ENCODE assay signal across 8 cellular contexts in the genomic region with DNA sequence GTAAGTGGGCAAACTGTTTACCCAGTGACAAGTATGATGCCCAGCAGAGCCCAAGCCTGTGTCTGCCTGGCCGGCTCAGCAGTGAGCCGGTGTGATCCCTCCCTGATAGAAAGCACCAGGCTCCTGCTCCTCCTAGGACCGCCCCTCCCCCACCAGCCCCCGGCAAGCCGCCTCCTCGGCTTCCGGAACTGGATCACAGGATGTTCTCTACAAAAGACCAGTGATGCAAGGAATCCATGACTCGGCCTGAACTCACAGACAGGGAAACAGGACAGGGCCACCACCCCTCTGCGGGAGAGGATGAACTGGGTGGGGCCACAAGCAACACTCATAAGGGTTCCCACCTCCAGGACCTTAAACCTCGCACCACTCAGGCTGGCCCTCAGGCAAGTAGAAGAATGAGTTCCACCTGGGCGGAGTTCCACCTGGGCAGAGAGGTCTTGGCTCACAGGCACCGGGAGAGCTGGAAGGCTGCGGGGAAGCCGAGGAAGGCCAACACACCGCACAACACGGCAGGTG. TPM values are rescaled to one million over a fixed set of nuclear protein-coding genes. Genes with fewer than 3 reads are reported as not detected.
A peak's percentile ranks its signal among the peaks of the same experiment; 100 is the strongest.
DNase-seq lines count a peak whose midpoint lies in the region; ATAC-seq, FAIRE-seq and TF ChIP-seq lines count a peak whose summit lies in the region.

No MANE protein-coding gene starts in this region.

- peak overlapping the region; percentile 80 for H4K91ac ChIP-seq in H1 (replicated peaks; ENCODE audit: insufficient read length, low read length)

- WGBS in H1 (ENCODE audit: extremely low coverage in 1 of 2, insufficient coverage in 1 of 2, insufficient read length in 1 of 2, insufficient replicate concordance in 2 of 2, low coverage in 1 of 2, low lambda C conversion rate in 2 of 2, missing lambda C conversion rate in 1 of 2), 2 experiments, result 36% methylated on average over 12 of the region's 16 CpGs; no CpG with 5 or more reads in 1 of the 2 experiments
- no CpG with 5 or more reads among the region's 16 CpGs for WGBS in mesendoderm (ENCODE audit: extremely low coverage, insufficient coverage, low lambda C conversion rate)

- DNase-seq in Ammon's horn (ENCODE audit: low spot score) (peak; percentile 57), NCI-H226 (peak; percentile 73), H1 (ENCODE audit: low read depth in 1 of 2, low spot score in 2 of 2) (peak; percentile 78 to 88), mesendoderm (peak; percentile 96), SIG-M5 treated with dmso at 0.1 percent for 504 hours (lab: John Stamatoyannopoulos, UW; ENCODE audit: unreplicated experiment) (no peak), kidney glomerular epithelial cell (lab: John Stamatoyannopoulos, UW) (no peak), NCI-H446 treated with DMSO at 0.1 percent for 48 hours (lab: John Stamatoyannopoulos, UW) (no peak)

- CTCF ChIA-PET in H1 (lab: Charles Lee; ENCODE audit: partially characterized antibody), result interaction anchor here (1.1 to 58.4 kb wide), 9 partner anchors 11 to 55 kb away, joined by 3 to 1769 read pairs (median 5); no protein-coding TSS in a partner anchor

- no peak overlapping the region for H2BK120ac ChIP-seq in H1 (replicated peaks; ENCODE audit: low read depth, low read length)
- H2BK120ac ChIP-seq in mesendoderm (ENCODE audit: low read depth, low read length), result no peak overlapping the region

- H2AFZ ChIP-seq in H1 (ENCODE audit: low read length), result no peak overlapping the region

- FAIRE-seq in H1 (lab: Jason Lieb, UNC), result peak; percentile 42

- no peak overlapping the region for H3K14ac ChIP-seq in H1 (ENCODE audit: insufficient read length)

- H3K9ac ChIP-seq in H1 (replicated peaks in 1 of 4; ENCODE audit: extremely low read depth in 1 of 4, low read depth in 3 of 4, low read length in 3 of 4), result peak overlapping the region in 3 of 4 experiments; percentile 18 to 44 (median 42); a peak in 4 of 7 replicates
- H3K9ac ChIP-seq in mesendoderm (ENCODE audit: low read length), result peak overlapping the region; percentile 65

- peaks cover 0 to 6% of the 10 kb centered on the region in 2 experiments for H4K20me1 ChIP-seq in H1 (replicated peaks in 1 of 2; ENCODE audit: control insufficient read depth in 1 of 2, insufficient read depth in 2 of 2, low read length in 2 of 2)

- H3K23ac ChIP-seq in H1 (ENCODE audit: insufficient read length) (no peak overlapping the region), mesendoderm (ENCODE audit: low read length) (peak overlapping the region; percentile 73)

- H4K8ac ChIP-seq in H1 (ENCODE audit: extremely low read depth, insufficient read depth, low read length), result peak overlapping the region; percentile 73; the same call in 1 of the 2 replicates
- H4K8ac ChIP-seq in mesendoderm (ENCODE audit: low read depth, low read length), result no peak overlapping the region

- H3K27ac ChIP-seq in H1 (ENCODE audit: low read depth, low read length) (peak overlapping the region; percentile 83), mesendoderm (ENCODE audit: low read depth, low read length) (peak overlapping the region; percentile 71)

- H4K5ac ChIP-seq in H1 (ENCODE audit: insufficient read length, low read depth, low read length) (peak overlapping the region; percentile 42), mesendoderm (ENCODE audit: low read length) (no peak overlapping the region)

- H2BK12ac ChIP-seq in H1 (ENCODE audit: low read depth, low read length), result peak overlapping the region; percentile 95

- no peaks in the 10 kb centered on the region for H3K9me3 ChIP-seq in H1 (ENCODE audit: insufficient read depth in 2 of 2, low read depth in 1 of 2, low read length in 1 of 2)

- H3K27me3 ChIP-seq in H1 (replicated peaks in 1 of 4; ENCODE audit: control insufficient read depth in 3 of 4, extremely low read depth in 1 of 4, insufficient read depth in 3 of 4, low read length in 3 of 4) (no peaks in the 10 kb centered on the region), mesendoderm (ENCODE audit: insufficient read depth, low read length, poor library complexity) (no peaks in the 10 kb centered on the region)

- TF ChIP-seq EP300 in H1 (IDR thresholded peaks at IDR 0.05; ENCODE audit: borderline replicate concordance in 1 of 2, low read depth in 2 of 2, low read length in 2 of 2), result peak in 1 of 2 experiments; percentile 79; a peak in 1 of 3 replicates

- H2AK5ac ChIP-seq in H1 (ENCODE audit: low read depth, low read length) (0 out of 2 replicates have a peak overlapping the region, but pooled peaks have one; percentile 4), mesendoderm (ENCODE audit: low read length) (peak overlapping the region; percentile 13)

- H3K4me1 ChIP-seq in H1 (replicated peaks in 1 of 4; ENCODE audit: control insufficient read depth in 3 of 4, insufficient read depth in 4 of 4, low read length in 3 of 4) (peaks cover 14 to 26% (median 19%) of the 10 kb centered on the region in 4 experiments), mesendoderm (ENCODE audit: control insufficient read depth, low read depth, low read length) (peaks cover 10% of the 10 kb centered on the region)

- POLR2A ChIA-PET in H1 (lab: Charles Lee; ENCODE audit: partially characterized antibody), result interaction anchor here (1.0 to 3.7 kb wide), 7 partner anchors 9 to 146 kb away, joined by 3 to 26 read pairs (median 4); partner anchors contain the start of genes ACOT7 and HES2

- H3K79me1 ChIP-seq in H1 (ENCODE audit: low read depth, low read length) (peaks cover 10% of the 10 kb centered on the region), mesendoderm (ENCODE audit: low read length) (peaks cover 18% of the 10 kb centered on the region)

- H3K23me2 ChIP-seq in H1 (ENCODE audit: low read depth, low read length), result no peaks in the 10 kb centered on the region; the same call in 1 of the 2 replicates

- H3K4me3 ChIP-seq in H1 (ENCODE audit: extremely low read depth in 1 of 4, insufficient read depth in 2 of 4, low read depth in 3 of 4, low read length in 4 of 4) (peak overlapping the region in 3 of 4 experiments; percentile 25 to 42 (median 36); a peak in 5 of 8 replicates), mesendoderm (ENCODE audit: low read length) (no peak overlapping the region)

- H2BK5ac ChIP-seq in H1 (ENCODE audit: low read depth, low read length), result peak overlapping the region; percentile 97
- peak overlapping the region; percentile 39 for H2BK5ac ChIP-seq in mesendoderm (ENCODE audit: low read length)

- H2BK20ac ChIP-seq in H1 (ENCODE audit: low read length), result 0 out of 2 replicates have a peak overlapping the region, but pooled peaks have one; percentile 83

- H3K4ac ChIP-seq in H1 (replicated peaks; ENCODE audit: insufficient read length, low read depth, low read length), result no peak overlapping the region
- peak overlapping the region; percentile 28 for H3K4ac ChIP-seq in mesendoderm (ENCODE audit: low read depth, low read length)

- H3K4me2 ChIP-seq in H1 (ENCODE audit: insufficient read depth in 1 of 2, low read depth in 2 of 2, low read length in 2 of 2) (peak overlapping the region; percentile 59 to 66), mesendoderm (ENCODE audit: low read length) (peak overlapping the region; percentile 7)

- H2BK15ac ChIP-seq in H1 (ENCODE audit: low read length) (peak overlapping the region; percentile 97), mesendoderm (replicated peaks; ENCODE audit: low read depth) (no peak overlapping the region)

- no peaks in the 10 kb centered on the region for H3K36me3 ChIP-seq in H1 (ENCODE audit: control insufficient read depth in 2 of 4, insufficient read depth in 4 of 4, low read length in 3 of 4)
- no peaks in the 10 kb centered on the region for H3K36me3 ChIP-seq in mesendoderm (ENCODE audit: control insufficient read depth, insufficient read depth, low read length)

- peak; percentile 33 to 56; a peak in 2 of 3 replicates for TF ChIP-seq POLR2A in H1 (IDR thresholded peaks at IDR 0.05; ENCODE audit: control extremely low read depth in 1 of 2, low read depth in 2 of 2, low read length in 2 of 2)

- H3K18ac ChIP-seq in H1 (ENCODE audit: extremely low read depth, low read length) (peak overlapping the region; percentile 98), mesendoderm (ENCODE audit: low read length) (peak overlapping the region; percentile 55)

- peaks cover 8 to 80% of the 10 kb centered on the region in 2 experiments for H3K79me2 ChIP-seq in H1 (ENCODE audit: control insufficient read depth in 1 of 2, insufficient read depth in 2 of 2, low read length in 2 of 2)
- peaks cover 41% of the 10 kb centered on the region for H3K79me2 ChIP-seq in mesendoderm (ENCODE audit: control insufficient read depth, insufficient read depth, low read length)

- H3K56ac ChIP-seq in H1 (replicated peaks; ENCODE audit: insufficient read length, low read depth, low read length) (no peak overlapping the region), mesendoderm (ENCODE audit: low read length) (peak overlapping the region; percentile 77)

- no peak for TF ChIP-seq CTCF in H1 (IDR thresholded peaks at IDR 0.05; ENCODE audit: control extremely low read depth in 1 of 3, insufficient read depth in 1 of 3, low read depth in 1 of 3, low read length in 3 of 3)

- TF ChIP-seq RAD21 in H1 (IDR thresholded peaks at IDR 0.05 in 1 of 2, conservative IDR thresholded peaks at IDR 0.05 in 1 of 2; ENCODE audit: low read depth in 2 of 2, low read length in 2 of 2), result no peak

- no peak for ATAC-seq in GM19395 (IDR thresholded peaks at IDR 0.05; ENCODE audit: unreplicated experiment)

RNA-seq across cellular contexts. Expression of gene ACOT7, which starts 7.8 kb away (rescaled TPM):
- total RNA-seq in H1 (2021; fragmentation: NEBNext Ultra II Directional; extraction: Animal tissue kit (Norgen Biotek cat#: 25700)), result 150 and 151 TPM in 2 replicates
- polyA plus RNA-seq in H1 (2011; rRNA removed), result 214 and 263 TPM in 2 replicates
- 194 TPM for polyA plus RNA-seq in H1 (2011; cell fraction: cytosol; rRNA removed)
- 168 TPM for polyA plus RNA-seq in H1 (2011; cell fraction: nucleus; rRNA removed)
- polyA plus RNA-seq in H1 (2012, experiment 1 of 2), result 126 to 192 TPM (median 179 TPM) in 4 replicates
- 213 TPM for polyA plus RNA-seq in H1 (2012, experiment 2 of 2)
- 128 TPM for polyA plus RNA-seq in H1 (2013, experiment 1 of 2)
- 131 TPM for polyA plus RNA-seq in H1 (2013, experiment 2 of 2)
- 103 and 119 TPM in 2 replicates for polyA minus RNA-seq in H1 (2011; rRNA and poly(A)+ RNA removed)
- 58.6 TPM for polyA minus RNA-seq in H1 (2011; cell fraction: cytosol; rRNA and poly(A)+ RNA removed)
- polyA minus RNA-seq in H1 (2011; cell fraction: nucleus; rRNA and poly(A)+ RNA removed), result 43.6 TPM
- 101 TPM for polyA plus RNA-seq in mesendoderm (2013, experiment 1 of 2)
- 108 TPM for polyA plus RNA-seq in mesendoderm (2013, experiment 2 of 2)

RNA-seq across cellular contexts. Expression of gene HES2, which starts 34.0 kb away (rescaled TPM):
- 0.15 and 0.36 TPM in 2 replicates for total RNA-seq in H1 (2021; fragmentation: NEBNext Ultra II Directional; extraction: Animal tissue kit (Norgen Biotek cat#: 25700))
- polyA plus RNA-seq in H1 (2011; rRNA removed), result 0.53 and 0.86 TPM in 2 replicates
- polyA plus RNA-seq in H1 (2011; cell fraction: cytosol; rRNA removed), result 0.78 TPM
- polyA plus RNA-seq in H1 (2011; cell fraction: nucleus; rRNA removed), result 1.2 TPM
- polyA plus RNA-seq in H1 (2012, experiment 1 of 2), result 0.29 to 0.70 TPM (median 0.55 TPM) in 4 replicates
- polyA plus RNA-seq in H1 (2012, experiment 2 of 2), result 0.18 TPM
- polyA plus RNA-seq in H1 (2013, experiment 1 of 2), result 0.93 TPM
- polyA plus RNA-seq in H1 (2013, experiment 2 of 2), result 1.2 TPM
- 0.41 and 1.3 TPM in 2 replicates for polyA minus RNA-seq in H1 (2011; rRNA and poly(A)+ RNA removed)
- polyA minus RNA-seq in H1 (2011; cell fraction: cytosol; rRNA and poly(A)+ RNA removed), result not detected
- 0.70 TPM for polyA minus RNA-seq in H1 (2011; cell fraction: nucleus; rRNA and poly(A)+ RNA removed)
- polyA plus RNA-seq in mesendoderm (2013, experiment 1 of 2), result 0.13 TPM
- 0.14 TPM for polyA plus RNA-seq in mesendoderm (2013, experiment 2 of 2)

RNA-seq across cellular contexts. Expression of gene ESPN, which starts 38.8 kb away (rescaled TPM):
- total RNA-seq in H1 (2021; fragmentation: NEBNext Ultra II Directional; extraction: Animal tissue kit (Norgen Biotek cat#: 25700)), result 14.8 and 16.3 TPM in 2 replicates
- 5.2 and 13.4 TPM in 2 replicates for polyA plus RNA-seq in H1 (2011; rRNA removed)
- polyA plus RNA-seq in H1 (2011; cell fraction: cytosol; rRNA removed), result 9.6 TPM
- polyA plus RNA-seq in H1 (2011; cell fraction: nucleus; rRNA removed), result 22.5 TPM
- 6.8 to 15.9 TPM (median 13.7 TPM) in 4 replicates for polyA plus RNA-seq in H1 (2012, experiment 1 of 2)
- 10.4 TPM for polyA plus RNA-seq in H1 (2012, experiment 2 of 2)
- polyA plus RNA-seq in H1 (2013, experiment 1 of 2), result 14.0 TPM
- polyA plus RNA-seq in H1 (2013, experiment 2 of 2), result 14.1 TPM
- polyA minus RNA-seq in H1 (2011; rRNA and poly(A)+ RNA removed), result 2.7 and 2.8 TPM in 2 replicates
- 11.9 TPM for polyA minus RNA-seq in H1 (2011; cell fraction: cytosol; rRNA and poly(A)+ RNA removed)
- polyA minus RNA-seq in H1 (2011; cell fraction: nucleus; rRNA and poly(A)+ RNA removed), result 8.3 TPM
- polyA plus RNA-seq in mesendoderm (2013, experiment 1 of 2), result 5.0 TPM
- polyA plus RNA-seq in mesendoderm (2013, experiment 2 of 2), result 4.9 TPM

Comparison
In these comparisons a context has a peak if more than half of its experiments do, and no peak if none do; other contexts are left out.
1. DNase-seq: peak in Ammon's horn (single experiment), NCI-H226 (single experiment), H1 (2 of 2) and mesendoderm (single experiment); none in SIG-M5 treated with dmso at 0.1 percent for 504 hours (single experiment), kidney glomerular epithelial cell (single experiment) and NCI-H446 treated with DMSO at 0.1 percent for 48 hours (single experiment).